16 cellular contexts compared by ENCODE assay signal in the genomic region with DNA sequence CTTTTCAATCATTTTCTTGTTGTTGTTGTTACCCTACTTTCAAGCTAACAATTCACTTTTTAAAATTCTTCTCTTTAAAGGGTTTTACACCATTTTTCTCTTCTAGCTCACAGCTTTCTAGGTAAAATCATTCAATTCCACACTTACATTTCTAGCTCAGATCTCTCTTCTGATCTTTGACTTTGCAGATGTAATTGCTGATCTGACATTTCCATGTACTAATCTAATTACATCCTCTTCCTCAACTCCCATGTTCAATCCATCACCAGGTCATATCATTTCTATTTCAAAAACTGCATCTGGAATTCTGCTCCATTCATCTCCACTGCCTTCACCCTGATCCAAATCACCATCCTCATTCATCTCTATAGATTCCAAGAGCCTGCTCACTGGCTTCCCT. TPM values are rescaled to one million over a fixed set of nuclear protein-coding genes. Genes with fewer than 3 reads are reported as not detected.
DNase-seq lines count a peak whose midpoint lies in the region; ATAC-seq, FAIRE-seq and TF ChIP-seq lines count a peak whose summit lies in the region.
"Had no signal": no experiment of that assay in that cellular context is flagged by ENCODE, and none has a peak within 500 bp of the region (broad histone marks: within the 10 kb centered on the region; RNA-seq: fewer than 3 reads in every experiment).

No MANE protein-coding gene starts in this region.

- H3K27ac ChIP-seq in GM23248 (no peak overlapping the region), K562 (ENCODE audit: extremely low read depth, low read depth, low read length) (no peak overlapping the region), tibial artery (no peak overlapping the region)
- H3K27ac ChIP-seq: gastrocnemius medialis, left lung, upper lobe of right lung had no signal

- peaks cover 8% of the 10 kb centered on the region; the same call in 1 of the 2 replicates for H4K20me1 ChIP-seq in GM23248 (ENCODE audit: insufficient read depth)
- H4K20me1 ChIP-seq in K562 (replicated peaks; ENCODE audit: control insufficient read depth, insufficient read depth, low read length) = peaks cover 2% of the 10 kb centered on the region; the same call in 1 of the 2 replicates

- no peak for ATAC-seq in activated CD4-positive, alpha-beta T cell treated with anti-CD3 and anti-CD28 coated beads for 36 hours
- ATAC-seq in K562 = no peak
- no peak for ATAC-seq in naive thymus-derived CD8-positive, alpha-beta T cell
- ATAC-seq: gastrocnemius medialis, HCT116, left lung, upper lobe of right lung had no signal

- H3K27me3 ChIP-seq in GM23248 (replicated peaks; ENCODE audit: insufficient read depth) (no peaks in the 10 kb centered on the region), K562 (ENCODE audit: control insufficient read depth in 2 of 2, insufficient read depth in 2 of 2, low read length in 2 of 2) (no peaks in the 10 kb centered on the region), tibial artery (no peaks in the 10 kb centered on the region)
- H3K27me3 ChIP-seq: gastrocnemius medialis, left lung, MG63, spleen, upper lobe of right lung had no signal

- no peak overlapping the region for H2AFZ ChIP-seq in GM23248
- H2AFZ ChIP-seq in K562 (ENCODE audit: low read depth, low read length) = no peak overlapping the region

- CTCF ChIA-PET in activated CD4-positive, alpha-beta T cell treated with anti-CD3 and anti-CD28 coated beads for 36 hours (lab: Charles Lee) = interaction anchor here (0.5 to 4.5 kb wide), 5 partner anchors 12 to 349 kb away, joined by 3 to 33 read pairs (median 12); a partner anchor contains a TSS
- CTCF ChIA-PET in activated CD4-positive, alpha-beta T cell treated with anti-CD3 and anti-CD28 coated beads, Interleukin-2, amount 10 ng/mL, durations not matched to agents 7 days and 5 days (lab: Charles Lee) = interaction anchor here (5.5 kb wide), 1 partner anchor 14 kb away, joined by 46 read pairs; a partner anchor contains a TSS
- CTCF ChIA-PET in K562 (lab: Yijun Ruan, JAX; ENCODE audit: low intra/inter-chr PET ratio) = no interaction called here

- H3K9me3 ChIP-seq in GM23248 (ENCODE audit: low read depth) = no peaks in the 10 kb centered on the region
- H3K9me3 ChIP-seq in K562 (replicated peaks; ENCODE audit: control insufficient read depth, insufficient read depth, low read depth, low read length) = no peaks in the 10 kb centered on the region
- no peaks in the 10 kb centered on the region for H3K9me3 ChIP-seq in tibial artery
- H3K9me3 ChIP-seq: gastrocnemius medialis, left lung, MG63, spleen, upper lobe of right lung had no signal

- no peak for FAIRE-seq in K562 (lab: Jason Lieb, UNC)

- H3K4me3 ChIP-seq in GM23248 (peak overlapping the region; percentile 98), K562 (no peak overlapping the region), tibial artery (no peak overlapping the region)
- H3K4me3 ChIP-seq: gastrocnemius medialis, MG63 had no signal

- H3K27me3 Mint-ChIP-seq in activated CD4-positive, alpha-beta T cell treated with anti-CD3 and anti-CD28 coated beads for 36 hours = no peaks in the 10 kb centered on the region
- no peaks in the 10 kb centered on the region for H3K27me3 Mint-ChIP-seq in activated CD4-positive, alpha-beta T cell treated with anti-CD3 and anti-CD28 coated beads, Interleukin-2, amount 10 ng/mL, durations not matched to agents 7 days and 5 days
- H3K27me3 Mint-ChIP-seq in naive thymus-derived CD8-positive, alpha-beta T cell = no peaks in the 10 kb centered on the region

- no TSS peak for BruUV-seq in K562 (replicated peaks; lab: Mats Ljungman, UMichigan)

- no peak for TF ChIP-seq CTCF in K562 (IDR thresholded peaks at IDR 0.05 in 2 of 3, conservative IDR thresholded peaks at IDR 0.05 in 1 of 3; ENCODE audit: insufficient read depth in 2 of 3, low read depth in 1 of 3, low read length in 3 of 3)
- TF ChIP-seq CTCF in tibial artery (IDR thresholded peaks at IDR 0.05) = no peak

- peak overlapping the region; percentile 7 for H3K27ac Mint-ChIP-seq in activated CD4-positive, alpha-beta T cell treated with anti-CD3 and anti-CD28 coated beads for 36 hours
- H3K27ac Mint-ChIP-seq in activated CD4-positive, alpha-beta T cell treated with anti-CD3 and anti-CD28 coated beads, Interleukin-2, amount 10 ng/mL, durations not matched to agents 7 days and 5 days = no peak overlapping the region
- H3K27ac Mint-ChIP-seq in naive thymus-derived CD8-positive, alpha-beta T cell = peak overlapping the region in 8 of 10 donors; percentile 18 to 97 (median 68)

- TF ChIP-seq EP300 in K562 (IDR thresholded peaks at IDR 0.05; ENCODE audit: low read length) = no peak

- no peak overlapping the region for H3K4me3 Mint-ChIP-seq in activated CD4-positive, alpha-beta T cell treated with anti-CD3 and anti-CD28 coated beads for 36 hours
- H3K4me3 Mint-ChIP-seq in activated CD4-positive, alpha-beta T cell treated with anti-CD3 and anti-CD28 coated beads, Interleukin-2, amount 10 ng/mL, durations not matched to agents 7 days and 5 days = no peak overlapping the region
- H3K4me3 Mint-ChIP-seq in naive thymus-derived CD8-positive, alpha-beta T cell = peak overlapping the region in 6 of 10 donors; percentile 5 to 81 (median 18)

- no peaks in the 10 kb centered on the region for H3K9me3 Mint-ChIP-seq in activated CD4-positive, alpha-beta T cell treated with anti-CD3 and anti-CD28 coated beads for 36 hours (ENCODE audit: low read depth)
- no peaks in the 10 kb centered on the region for H3K9me3 Mint-ChIP-seq in activated CD4-positive, alpha-beta T cell treated with anti-CD3 and anti-CD28 coated beads, Interleukin-2, amount 10 ng/mL, durations not matched to agents 7 days and 5 days
- H3K9me3 Mint-ChIP-seq in naive thymus-derived CD8-positive, alpha-beta T cell = no peaks in the 10 kb centered on the region

- no peaks in the 10 kb centered on the region for H3K9me2 ChIP-seq in GM23248 (ENCODE audit: insufficient read depth)

- H3K4me2 ChIP-seq in GM23248 (ENCODE audit: unreplicated experiment) (peak overlapping the region; percentile 97), K562 (ENCODE audit: insufficient read depth, low read length) (no peak overlapping the region)

- no peak for TF ChIP-seq RAD21 in K562 (CRISPR knock-in tag; conservative IDR thresholded peaks at IDR 0.05 in 1 of 2, IDR thresholded peaks at IDR 0.05 in 1 of 2)

- H3K9ac ChIP-seq in GM23248 (peak overlapping the region; percentile 97), K562 (ENCODE audit: insufficient read depth in 1 of 2, low read depth in 2 of 2, low read length in 2 of 2) (no peak overlapping the region)

- H3K79me2 ChIP-seq in GM23248 (ENCODE audit: insufficient read depth) (peaks cover 78% of the 10 kb centered on the region), K562 (ENCODE audit: control insufficient read depth, insufficient read depth, low read length) (peaks cover 46% of the 10 kb centered on the region)

- intact Hi-C loops in activated CD4-positive, alpha-beta T cell treated with anti-CD3 and anti-CD28 coated beads for 36 hours (cut with DNase I, micrococcal nuclease) = loop anchor here (10.0 kb wide), 4 partner anchors 431 to 1431 kb away; a partner anchor contains a TSS
- intact Hi-C loops in K562 (cut with micrococcal nuclease) (no loop called here), tibial artery (cut with DNase I; ENCODE audit: low total_unique reads) (no loop called here)

- no peak for DNase-seq in activated CD4-positive, alpha-beta T cell treated with anti-CD3 and anti-CD28 coated beads for 36 hours
- no peak for DNase-seq in activated CD4-positive, alpha-beta T cell treated with anti-CD3 and anti-CD28 coated beads, Interleukin-2, amount 10 ng/mL, durations not matched to agents 7 days and 5 days
- DNase-seq in GM23248 (no peak), K562 (ENCODE audit: extremely low read depth in 1 of 4, low spot score in 3 of 4) (no peak), mucosa of gallbladder (ENCODE audit: low spot score) (no peak), CD1c-positive myeloid dendritic cell (ENCODE audit: extremely low spot score) (no peak), tibial artery (no peak)
- no peak for DNase-seq in naive thymus-derived CD8-positive, alpha-beta T cell
- DNase-seq: activated CD4-positive, alpha-beta T cell treated with anti-CD3 and anti-CD28 coated beads, Interleukin-2, amount 50 U/mL, for 4 hours; anterior cingulate cortex; gastrocnemius medialis; left lung; MG63; spleen; upper lobe of right lung had no signal

- H3K36me3 Mint-ChIP-seq in activated CD4-positive, alpha-beta T cell treated with anti-CD3 and anti-CD28 coated beads for 36 hours (ENCODE audit: low read depth) = peaks cover 47% of the 10 kb centered on the region
- peaks cover 41% of the 10 kb centered on the region for H3K36me3 Mint-ChIP-seq in activated CD4-positive, alpha-beta T cell treated with anti-CD3 and anti-CD28 coated beads, Interleukin-2, amount 10 ng/mL, durations not matched to agents 7 days and 5 days (ENCODE audit: low read depth)
- H3K36me3 Mint-ChIP-seq in naive thymus-derived CD8-positive, alpha-beta T cell = peaks cover 0 to 47% (median 9%) of the 10 kb centered on the region in 3 donors

- H3K4me1 Mint-ChIP-seq in activated CD4-positive, alpha-beta T cell treated with anti-CD3 and anti-CD28 coated beads for 36 hours = peaks cover 47% of the 10 kb centered on the region
- H3K4me1 Mint-ChIP-seq in activated CD4-positive, alpha-beta T cell treated with anti-CD3 and anti-CD28 coated beads, Interleukin-2, amount 10 ng/mL, durations not matched to agents 7 days and 5 days = peaks cover 51% of the 10 kb centered on the region
- peaks cover 41 to 72% (median 57%) of the 10 kb centered on the region in 4 donors for H3K4me1 Mint-ChIP-seq in naive thymus-derived CD8-positive, alpha-beta T cell

- peaks cover 33% of the 10 kb centered on the region for H3F3A ChIP-seq in GM23248 (ENCODE audit: insufficient read depth)

- H3K36me3 ChIP-seq in GM23248 (ENCODE audit: low read depth) (peaks cover 30% of the 10 kb centered on the region), K562 (ENCODE audit: control insufficient read depth, insufficient read depth, low read length) (peaks cover 58% of the 10 kb centered on the region), tibial artery (peaks cover 22 to 33% (median 26%) of the 10 kb centered on the region in 3 donors)

- in situ Hi-C loops in GM23248 (cut with MboI) = no loop called here
- in situ Hi-C loops in K562 (cut with MboI) = no loop called here

- no peak for TF ChIP-seq POLR2A in K562 (conservative IDR thresholded peaks at IDR 0.05)

- H3K9me1 ChIP-seq in K562 (ENCODE audit: control insufficient read depth, insufficient read depth, low read length) = no peaks in the 10 kb centered on the region

- POLR2A ChIA-PET in activated CD4-positive, alpha-beta T cell treated with anti-CD3 and anti-CD28 coated beads for 36 hours (lab: Charles Lee) = interaction anchor here (0.6 to 2.2 kb wide), 2 partner anchors 14 to 23 kb away, joined by 3 to 5 read pairs; a partner anchor contains a TSS
- POLR2A ChIA-PET in activated CD4-positive, alpha-beta T cell treated with anti-CD3 and anti-CD28 coated beads, Interleukin-2, amount 10 ng/mL, durations not matched to agents 7 days and 5 days (lab: Charles Lee) = no interaction called here
- POLR2A ChIA-PET in K562 (lab: Yijun Ruan, JAX) = interaction anchor here (0.6 to 1.4 kb wide), 2 partner anchors 12 to 14 kb away, joined by 3 to 4 read pairs; a partner anchor contains a TSS
- POLR2A ChIA-PET in naive thymus-derived CD8-positive, alpha-beta T cell (lab: Charles Lee) = no interaction called here

- H3K4me1 ChIP-seq in GM23248 (ENCODE audit: insufficient read depth) (peaks cover 27% of the 10 kb centered on the region), K562 (replicated peaks in 1 of 2; ENCODE audit: control insufficient read depth in 2 of 2, insufficient read depth in 2 of 2, low read length in 2 of 2) (peaks cover 7% of the 10 kb centered on the region in 2 experiments; a peak in 2 of 5 replicates), tibial artery (peaks cover 0 to 34% (median 23%) of the 10 kb centered on the region in 4 donors)

RNA-seq across cellular contexts. Expression of a gene that starts 3.0 kb away (rescaled TPM):
- 10 to 100 TPM; 28.3 to 28.8 TPM for total RNA-seq in activated CD4-positive, alpha-beta T cell treated with anti-CD3 and anti-CD28 coated beads for 36 hours
- total RNA-seq in activated CD4-positive, alpha-beta T cell treated with anti-CD3 and anti-CD28 coated beads, Interleukin-2, amount 10 ng/mL, durations not matched to agents 7 days and 5 days = 10 to 100 TPM; 26.3 to 29.9 TPM
- total RNA-seq in GM23248 (2014; rRNA removed; shearing (Covaris generic)) = 45.5 and 51.4 TPM in 2 replicates
- 70.7 and 74.2 TPM in 2 replicates for polyA plus RNA-seq in GM23248 (2016; fragmentation: Nextera tagmentation; extraction: Ambion mirVana)
- total RNA-seq in K562 (2011; cell fraction: chromatin; rRNA removed; ENCODE audit: low replicate concordance) = 15.5 and 25.6 TPM in 2 replicates
- 14.5 and 15.4 TPM in 2 replicates for total RNA-seq in K562 (2011; cell fraction: nucleolus; rRNA removed)
- 19.9 and 25.6 TPM in 2 replicates for total RNA-seq in K562 (2011; cell fraction: nucleoplasm; rRNA removed)
- total RNA-seq in K562 (2014; rRNA removed) = 10.0 and 11.1 TPM in 2 replicates
- 19.4 and 20.4 TPM in 2 replicates for total RNA-seq in K562 (2014; rRNA removed; fragmentation: Illumina TruSeq; extraction: Trizol)
- total RNA-seq in K562 (2015; rRNA removed; fragmentation: Illumina TruSeq; extraction: Trizol) = 16.4 and 18.6 TPM in 2 replicates
- total RNA-seq in K562 (2021) = 18.6 and 19.4 TPM in 2 replicates
- polyA plus RNA-seq in K562 (2011; rRNA removed) = 6.5 and 8.7 TPM in 2 replicates
- polyA plus RNA-seq in K562 (2011; cell fraction: cytosol; rRNA removed) = 4.9 and 5.4 TPM in 2 replicates
- polyA plus RNA-seq in K562 (2011; cell fraction: nucleus; rRNA removed) = 4.2 and 4.4 TPM in 2 replicates
- polyA plus RNA-seq in K562 (2012) = 8.6 and 11.1 TPM in 2 replicates
- polyA plus RNA-seq in K562 (2014; fragmentation: Illumina TruSeq; extraction: Trizol) = 11.8 and 14.7 TPM in 2 replicates
- polyA plus RNA-seq in K562 (2014; fragmentation: Nextera tagmentation; extraction: Ambion mirVana) = 10 to 100 TPM; 10.6 to 12.3 TPM
- 7.8 and 8.0 TPM in 2 replicates for polyA plus RNA-seq in K562 (2014; rRNA removed)
- polyA minus RNA-seq in K562 (2011; rRNA and poly(A)+ RNA removed) = 14.0 and 16.5 TPM in 2 replicates
- 4.9 and 9.2 TPM in 2 replicates for polyA minus RNA-seq in K562 (2011; cell fraction: cytosol; rRNA and poly(A)+ RNA removed)
- polyA minus RNA-seq in K562 (2011; cell fraction: nucleus; rRNA and poly(A)+ RNA removed) = 19.5 and 31.8 TPM in 2 replicates
- total RNA-seq in naive thymus-derived CD8-positive, alpha-beta T cell = 10 to 100 TPM; 31.4 to 36.2 TPM
- 10 to 100 TPM; 11.6 to 18.7 (median 15.5) TPM for polyA plus RNA-seq in naive thymus-derived CD8-positive, alpha-beta T cell
- total RNA-seq in mucosa of gallbladder = 28.9 TPM

RNA-seq across cellular contexts. Expression of a gene that starts 13.9 kb away (rescaled TPM):
- total RNA-seq in activated CD4-positive, alpha-beta T cell treated with anti-CD3 and anti-CD28 coated beads for 36 hours = 10 to 100 TPM; 23.5 to 24.6 TPM
- total RNA-seq in activated CD4-positive, alpha-beta T cell treated with anti-CD3 and anti-CD28 coated beads, Interleukin-2, amount 10 ng/mL, durations not matched to agents 7 days and 5 days = 10 to 100 TPM; 24.5 to 26.4 TPM
- 26.7 and 30.9 TPM in 2 replicates for total RNA-seq in GM23248 (2014; rRNA removed; shearing (Covaris generic))
- polyA plus RNA-seq in GM23248 (2016; fragmentation: Nextera tagmentation; extraction: Ambion mirVana) (72.4 and 76.4 TPM in 2 replicates), K562 (2011; rRNA removed) (36.0 and 38.5 TPM in 2 replicates), K562 (2014; fragmentation: Illumina TruSeq; extraction: Trizol) (24.7 and 38.7 TPM in 2 replicates), K562 (2014; fragmentation: Nextera tagmentation; extraction: Ambion mirVana) (10 to 100 TPM; 17.0 to 22.5 TPM), K562 (2014; rRNA removed) (33.5 and 41.7 TPM in 2 replicates)
- 24.3 and 26.2 TPM in 2 replicates for total RNA-seq in K562 (2011; cell fraction: chromatin; rRNA removed; ENCODE audit: low replicate concordance)
- total RNA-seq in K562 (2011; cell fraction: nucleolus; rRNA removed) = 10.3 and 16.3 TPM in 2 replicates
- 15.6 and 17.2 TPM in 2 replicates for total RNA-seq in K562 (2011; cell fraction: nucleoplasm; rRNA removed)
- total RNA-seq in K562 (2014; rRNA removed) (36.1 and 58.6 TPM in 2 replicates), K562 (2014; rRNA removed; fragmentation: Illumina TruSeq; extraction: Trizol) (30.1 and 31.6 TPM in 2 replicates), K562 (2015; rRNA removed; fragmentation: Illumina TruSeq; extraction: Trizol) (33.2 and 34.7 TPM in 2 replicates), K562 (2021) (33.0 and 34.8 TPM in 2 replicates), mucosa of gallbladder (18.6 TPM)
- polyA plus RNA-seq in K562 (2011; cell fraction: cytosol; rRNA removed) = 22.8 and 39.6 TPM in 2 replicates
- 40.2 and 52.5 TPM in 2 replicates for polyA plus RNA-seq in K562 (2011; cell fraction: nucleus; rRNA removed)
- 32.5 and 34.3 TPM in 2 replicates for polyA plus RNA-seq in K562 (2012)
- 12.1 and 14.3 TPM in 2 replicates for polyA minus RNA-seq in K562 (2011; rRNA and poly(A)+ RNA removed)
- 19.7 and 21.9 TPM in 2 replicates for polyA minus RNA-seq in K562 (2011; cell fraction: cytosol; rRNA and poly(A)+ RNA removed)
- 13.2 and 14.4 TPM in 2 replicates for polyA minus RNA-seq in K562 (2011; cell fraction: nucleus; rRNA and poly(A)+ RNA removed)
- total RNA-seq in naive thymus-derived CD8-positive, alpha-beta T cell = 10 to 100 TPM; 48.7 to 52.5 TPM
- 10 to 100 TPM; 15.3 to 28.7 (median 22.4) TPM for polyA plus RNA-seq in naive thymus-derived CD8-positive, alpha-beta T cell

Comparison
In these comparisons a context has a peak if more than half of its experiments do, and no peak if none do; other contexts are left out.
1. POLR2A ChIA-PET loops: an anchor here in activated CD4-positive, alpha-beta T cell treated with anti-CD3 and anti-CD28 coated beads for 36 hours (0.6 to 2.2 kb wide) and K562 (0.6 to 1.4 kb wide); none called in activated CD4-positive, alpha-beta T cell treated with anti-CD3 and anti-CD28 coated beads, Interleukin-2, amount 10 ng/mL, durations not matched to agents 7 days and 5 days and naive thymus-derived CD8-positive, alpha-beta T cell.
2. H3K4me3 Mint-ChIP-seq: peak in naive thymus-derived CD8-positive, alpha-beta T cell (6 of 10); none in activated CD4-positive, alpha-beta T cell treated with anti-CD3 and anti-CD28 coated beads for 36 hours (single experiment) and activated CD4-positive, alpha-beta T cell treated with anti-CD3 and anti-CD28 coated beads, Interleukin-2, amount 10 ng/mL, durations not matched to agents 7 days and 5 days (single experiment).
3. intact Hi-C loops: an anchor here in activated CD4-positive, alpha-beta T cell treated with anti-CD3 and anti-CD28 coated beads for 36 hours (10.0 kb wide); none called in K562 and tibial artery.